Comparison of ENCODE assay signal across 8 cellular contexts in the genomic region with DNA sequence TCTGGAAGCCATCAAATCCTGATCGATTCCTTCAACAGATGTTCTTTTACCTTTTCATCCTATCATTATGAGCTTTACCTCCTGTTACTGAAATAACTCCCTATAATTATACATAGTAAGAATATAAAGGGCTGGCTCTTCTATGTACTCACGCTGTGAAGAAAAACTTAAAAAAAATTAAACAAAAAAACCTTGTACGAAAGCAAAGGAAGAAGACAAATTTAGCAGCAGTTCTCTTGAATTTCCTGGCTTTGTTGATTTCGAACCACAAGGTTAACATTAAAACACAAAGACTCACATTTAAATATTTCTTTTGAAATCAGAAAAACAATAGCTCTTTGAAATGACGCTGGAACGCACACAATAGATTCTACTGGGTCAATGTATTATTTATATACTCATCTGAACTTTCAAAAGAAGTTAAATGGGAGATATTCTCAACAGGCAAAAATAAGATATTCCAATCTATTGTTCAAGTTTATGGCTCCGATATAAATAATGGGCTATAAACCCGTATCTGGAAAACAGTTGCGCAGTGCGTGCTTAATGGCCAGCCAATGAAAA. TPM values are rescaled to one million over a fixed set of nuclear protein-coding genes. Genes with fewer than 3 reads are reported as not detected.
DNase-seq lines count a peak whose midpoint lies in the region; ATAC-seq, FAIRE-seq and TF ChIP-seq lines count a peak whose summit lies in the region.

No MANE protein-coding gene starts in this region.

- H3K27ac ChIP-seq in cardiac muscle cell (peak overlapping the region; percentile 98), adrenal gland (peak overlapping the region; percentile 96 to 100 (median 99)), left lung (peak overlapping the region; percentile 97 to 100), thyroid gland (peak overlapping the region; percentile 99 to 100 (median 100))

- FAIRE-seq in frontal cortex (lab: Jason Lieb, UNC) = no peak

- DNase-seq in cardiac muscle cell (ENCODE audit: low read depth in 1 of 2, low spot score in 1 of 2) (no peak), left ventricle myocardium superior (no peak), adrenal gland (peak in 1 of 7 donors; percentile 90), left lung (no peak), thyroid gland (no peak), frontal cortex (ENCODE audit: low spot score in 2 of 2) (no peak)

- H3K9me3 ChIP-seq in cardiac muscle cell (ENCODE audit: low read depth) (no peaks in the 10 kb centered on the region), adrenal gland (replicated peaks in 1 of 3) (no peaks in the 10 kb centered on the region), left lung (no peaks in the 10 kb centered on the region), thyroid gland (no peaks in the 10 kb centered on the region)

- TF ChIP-seq CTCF in cardiac muscle cell (IDR thresholded peaks at IDR 0.05; ENCODE audit: low read depth, low read length) (no peak), adrenal gland (IDR thresholded peaks at IDR 0.05) (no peak), left lung (IDR thresholded peaks at IDR 0.05) (no peak), thyroid gland (IDR thresholded peaks at IDR 0.05) (no peak)

- H3K27me3 ChIP-seq in cardiac muscle cell (no peaks in the 10 kb centered on the region), adrenal gland (no peaks in the 10 kb centered on the region), left lung (no peaks in the 10 kb centered on the region), thyroid gland (no peaks in the 10 kb centered on the region)

- TF ChIP-seq POLR2A in adrenal gland (IDR thresholded peaks at IDR 0.05) (no peak), thyroid gland (IDR thresholded peaks at IDR 0.05) (no peak)

- ATAC-seq in left ventricle myocardium superior (no peak), left lung (no peak), HG03135 (IDR thresholded peaks at IDR 0.05; ENCODE audit: unreplicated experiment) (no peak), GM21381 (IDR thresholded peaks at IDR 0.05; ENCODE audit: unreplicated experiment) (no peak)

- H3K36me3 ChIP-seq in cardiac muscle cell (no peaks in the 10 kb centered on the region), adrenal gland (replicated peaks in 1 of 2) (no peaks in the 10 kb centered on the region), left lung (no peaks in the 10 kb centered on the region), thyroid gland (no peaks in the 10 kb centered on the region)

- H3K4me3 ChIP-seq in cardiac muscle cell (peak overlapping the region; percentile 50), adrenal gland (peak overlapping the region in 3 of 4 donors; percentile 57 to 77 (median 76)), left lung (peak overlapping the region; percentile 65 to 75), thyroid gland (replicated peaks in 1 of 3) (peak overlapping the region; percentile 61 to 77 (median 72))

- 0 to 2% (median 1%) methylated on average over 10 of the region's 10 CpGs for whole genome bisulfite sequencing in adrenal gland, 4 donors
- 3 to 6% methylated on average over 10 of the region's 10 CpGs for WGBS in thyroid gland, 2 donors

- intact Hi-C loops in left ventricle myocardium superior (cut with micrococcal nuclease) (loop anchor here (10.0 kb wide), 1 partner anchor 71 kb away; no protein-coding TSS in a partner anchor), adrenal gland (cut with DNase I) (no loop called here), left lung (cut with DNase I) (no loop called here), thyroid gland (cut with DNase I) (no loop called here)

- no peaks in the 10 kb centered on the region for H3K4me1 ChIP-seq in cardiac muscle cell (ENCODE audit: low read depth)
- peaks cover 7 to 17% of the 10 kb centered on the region in 2 donors for H3K4me1 ChIP-seq in adrenal gland (replicated peaks in 1 of 2)
- peaks cover 11 to 48% of the 10 kb centered on the region in 2 donors for H3K4me1 ChIP-seq in left lung
- H3K4me1 ChIP-seq in thyroid gland = peaks cover 21% of the 10 kb centered on the region in 2 donors

RNA-seq across cellular contexts. Expression of a gene that starts 13.6 kb away (rescaled TPM):
- total RNA-seq in cardiac muscle cell (14.8 and 31.6 TPM in 2 replicates), left ventricle myocardium superior (20.5 TPM), adrenal gland (10 to 100 TPM; 24.5 to 51.2 (median 35.1) TPM), left lung (10 to 100 TPM; 37.2 to 54.1 TPM), thyroid gland (10 to 100 TPM; 40.7 to 97.0 (median 57.3) TPM), frontal cortex (58.3 TPM)
- polyA plus RNA-seq in cardiac muscle cell (25.8 and 35.4 TPM in 2 replicates), adrenal gland (10 to 100 TPM; 16.4 to 31.2 (median 18.8) TPM)

RNA-seq across cellular contexts. Expression of a gene that starts 26.5 kb away (rescaled TPM):
- total RNA-seq in cardiac muscle cell (3.9 and 5.0 TPM in 2 replicates), left ventricle myocardium superior (6.0 TPM), adrenal gland (1 to 10 TPM in 1 of 8 donors, under 1 TPM in 7; 0.24 to 1.0 (median 0.71) TPM), left lung (1 to 10 TPM; 1.2 TPM), thyroid gland (1 to 10 TPM in 2 of 4 donors, under 1 TPM in 2; 0.81 to 1.3 (median 1.00) TPM), frontal cortex (2.9 TPM)
- polyA plus RNA-seq in cardiac muscle cell (2.5 and 3.2 TPM in 2 replicates), adrenal gland (1 to 10 TPM; 1.2 to 4.5 (median 2.3) TPM)
